In the genomic region with DNA sequence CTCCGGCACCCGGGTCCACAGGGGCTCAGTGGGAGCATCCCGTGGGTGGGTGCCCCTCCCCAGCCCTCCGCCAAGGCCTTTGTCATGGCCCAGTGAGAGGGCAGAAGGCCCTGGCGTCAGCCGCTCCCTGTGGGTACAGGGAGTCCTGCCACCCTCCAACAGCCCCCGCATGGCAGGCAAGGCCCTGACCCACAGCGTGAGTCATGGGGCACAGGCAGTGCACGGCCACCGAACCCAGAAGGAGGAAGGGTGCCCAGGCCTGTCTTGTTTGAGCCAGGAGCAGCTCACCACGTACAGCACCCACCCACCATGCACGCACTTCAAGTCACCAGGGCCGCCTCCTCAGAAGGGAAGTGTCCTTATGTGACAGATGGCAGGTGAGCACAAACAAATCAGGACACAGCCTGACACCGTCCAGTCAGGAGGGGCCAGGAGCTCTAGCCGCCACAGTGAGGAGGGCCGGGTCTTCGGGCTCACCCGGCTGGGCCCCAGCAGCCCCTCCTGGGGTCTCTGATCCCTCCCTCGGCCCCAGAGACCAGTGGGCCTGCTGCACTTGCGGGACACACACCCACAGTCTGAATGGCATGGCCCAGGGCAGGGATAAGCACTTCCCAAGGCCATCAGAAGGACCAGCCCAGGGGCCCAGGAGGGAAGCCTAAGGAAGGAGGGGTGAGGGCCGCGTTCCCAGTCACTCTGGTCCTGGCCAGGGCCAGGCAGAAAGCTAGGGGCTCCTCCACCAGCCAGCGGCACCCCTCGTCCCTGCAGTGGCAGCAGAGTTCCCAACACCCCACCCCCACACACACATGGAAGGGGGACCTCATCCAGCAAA, we compare ENCODE assay signal across 9 cellular contexts. TPM values are rescaled to one million over a fixed set of nuclear protein-coding genes. Genes with fewer than 3 reads are reported as not detected.
DNase-seq lines count a peak whose midpoint lies in the region; ATAC-seq and TF ChIP-seq lines count a peak whose summit lies in the region.
"Had no signal": no experiment of that assay in that cellular context is flagged by ENCODE, and none has a peak within 500 bp of the region (broad histone marks: within the 10 kb centered on the region; RNA-seq: fewer than 3 reads in every experiment).

No MANE protein-coding gene starts in this region.

- H3K9me3 ChIP-seq in thyroid gland: no peaks in the 10 kb centered on the region

- H3K27ac ChIP-seq in thyroid gland: peak overlapping the region in 1 of 3 donors; percentile 24
- H3K27ac ChIP-seq: cardiac muscle cell had no signal

- 55 to 64% methylated on average over 8 to 9 of the region's 24 CpGs for whole genome bisulfite sequencing in thyroid gland, 2 donors

- in situ Hi-C loops in Caki2 (cut with HindIII; ENCODE audit: low pct_unique_long_range_greater_than_20kb, low sequenced_read_pairs): no loop called here

- no peaks in the 10 kb centered on the region for H3K36me3 ChIP-seq in thyroid gland
- H3K36me3 ChIP-seq: cardiac muscle cell had no signal

- TF ChIP-seq CTCF in NB4 (IDR thresholded peaks at IDR 0.05; ENCODE audit: low read depth, low read length) (no peak), thyroid gland (IDR thresholded peaks at IDR 0.05) (no peak)

- H3K4me3 ChIP-seq in NB4 (ENCODE audit: low read depth, low read length) (no peak overlapping the region), thyroid gland (replicated peaks in 1 of 3) (no peak overlapping the region)
- H3K4me3 ChIP-seq: cardiac muscle cell had no signal

- no peak for TF ChIP-seq POLR2A in NB4 (IDR thresholded peaks at IDR 0.05; ENCODE audit: extremely low read depth, insufficient read length)
- no peak for TF ChIP-seq POLR2A in thyroid gland (IDR thresholded peaks at IDR 0.05)

- H3K27me3 ChIP-seq in thyroid gland: no peaks in the 10 kb centered on the region

- intact Hi-C loops in thyroid gland (cut with DNase I): no loop called here

- peak; percentile 83 for DNase-seq in Caki2 (ENCODE audit: low read depth)
- peak; percentile 56 for DNase-seq in NB4 (ENCODE audit: low read depth)
- DNase-seq in activated gamma-delta T cell treated with Interleukin-2 at 50 U/mL for 16 hours: peak; percentile 66
- DNase-seq in mucosa of gallbladder (ENCODE audit: low spot score): peak; percentile 53
- peak; percentile 50 to 82 for DNase-seq in thyroid gland
- no peak for DNase-seq in A172 (ENCODE audit: low spot score)
- no peak for DNase-seq in SKM-1 (lab: John Stamatoyannopoulos, UW; ENCODE audit: unreplicated experiment)

- peaks cover 27 to 60% of the 10 kb centered on the region in 2 donors for H3K4me1 ChIP-seq in thyroid gland

- peak; percentile 41 for ATAC-seq in GM21576 (IDR thresholded peaks at IDR 0.05; ENCODE audit: unreplicated experiment)

RNA-seq across cellular contexts. Expression of a gene that starts 25.8 kb away (rescaled TPM):
- total RNA-seq in Caki2 (2014; rRNA removed; shearing (Covaris generic); ENCODE audit: low replicate concordance): 89.3 and 101 TPM in 2 replicates
- total RNA-seq in mucosa of gallbladder (131 TPM), thyroid gland (10 to 100 TPM; 49.2 to 68.3 (median 64.2) TPM)
- 114 and 117 TPM in 2 replicates for total RNA-seq in A172 (2014; rRNA removed; shearing (Covaris generic))

Comparison
In these comparisons a context has a peak if more than half of its experiments do, and no peak if none do; other contexts are left out.
1. DNase-seq: peak in Caki2 (single experiment), NB4 (single experiment), activated gamma-delta T cell treated with Interleukin-2 at 50 U/mL for 16 hours (single experiment), mucosa of gallbladder (single experiment) and thyroid gland (2 of 2); none in A172 (single experiment) and SKM-1 (single experiment).